In genomic region chr10:26697163-26697921, GRCh38 we compare ENCODE assay signal across 1 cellular context.
TF ChIP-seq lines count a peak whose summit lies in the region.

A gene with protein sequence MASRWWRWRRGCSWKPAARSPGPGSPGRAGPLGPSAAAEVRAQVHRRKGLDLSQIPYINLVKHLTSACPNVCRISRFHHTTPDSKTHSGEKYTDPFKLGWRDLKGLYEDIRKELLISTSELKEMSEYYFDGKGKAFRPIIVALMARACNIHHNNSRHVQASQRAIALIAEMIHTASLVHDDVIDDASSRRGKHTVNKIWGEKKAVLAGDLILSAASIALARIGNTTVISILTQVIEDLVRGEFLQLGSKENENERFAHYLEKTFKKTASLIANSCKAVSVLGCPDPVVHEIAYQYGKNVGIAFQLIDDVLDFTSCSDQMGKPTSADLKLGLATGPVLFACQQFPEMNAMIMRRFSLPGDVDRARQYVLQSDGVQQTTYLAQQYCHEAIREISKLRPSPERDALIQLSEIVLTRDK (plus strand): TSS chr10:26697701. CDS start chr10:26697712, 11 bp downstream.

TF ChIP-seq in K562, 482 proteins besides CTCF, POLR2A, EP300 and RAD21 (continued from another document and continues in another):
- TF ChIP-seq E2F6 (IDR thresholded peaks at IDR 0.05; ENCODE audit: borderline replicate concordance in 1 of 2, extremely low read depth in 1 of 2, insufficient read depth in 1 of 2, insufficient read length in 1 of 2, low read depth in 1 of 2, low read length in 1 of 2, poor library complexity in 1 of 2, severe bottlenecking in 1 of 2) (peak in 1 of 2 experiments; percentile 80), KDM4B (IDR thresholded peaks at IDR 0.05; ENCODE audit: borderline replicate concordance in 2 of 2, low read depth in 1 of 2) (peak in 1 of 2 experiments; percentile 93; a peak in 2 of 4 replicates), SIN3B (IDR thresholded peaks at IDR 0.05; ENCODE audit: low read depth) (peak; percentile 81), MECOM (CRISPR knock-in tag; IDR thresholded peaks at IDR 0.05) (no peak), ATF7 (IDR thresholded peaks at IDR 0.05) (peak; percentile 46), SNRNP70 (optimal IDR thresholded peaks at IDR 0.05; ENCODE audit: low read depth, low read length) (no peak), CTCFL (IDR thresholded peaks at IDR 0.05; ENCODE audit: borderline replicate concordance, insufficient read depth, low read depth, low read length, poor library complexity, severe bottlenecking) (peak; percentile 0), SUPT5H (IDR thresholded peaks at IDR 0.05) (peak; percentile 87), PHF20 (IDR thresholded peaks at IDR 0.05; ENCODE audit: partially characterized antibody) (peak; percentile 97), ZNF830 (CRISPR knock-in tag; IDR thresholded peaks at IDR 0.05) (no peak), ELF2 (CRISPR knock-in tag; IDR thresholded peaks at IDR 0.05) (peak; percentile 86), NR4A1 (CRISPR knock-in tag; IDR thresholded peaks at IDR 0.05) (0 out of 2 replicates have a peak, but pooled peaks have one; percentile 67), NR4A1 (tag; IDR thresholded peaks at IDR 0.05) (no peak), GMEB1 (CRISPR knock-in tag; IDR thresholded peaks at IDR 0.05) (peak; percentile 6; the same call in 1 of the 2 replicates), NCOA4 (IDR thresholded peaks at IDR 0.05; ENCODE audit: partially characterized antibody) (no peak), MAZ (CRISPR knock-in tag; conservative IDR thresholded peaks at IDR 0.05 in 1 of 2, IDR thresholded peaks at IDR 0.05 in 1 of 2) (peak; percentile 34 to 43; a peak in 1 of 4 replicates), SNIP1 (IDR thresholded peaks at IDR 0.05; ENCODE audit: low read depth) (no peak), SOX6 (IDR thresholded peaks at IDR 0.05) (0 out of 2 replicates have a peak, but pooled peaks have one; percentile 20), ZNF184 (CRISPR knock-in tag; IDR thresholded peaks at IDR 0.05) (no peak), DPF2 (IDR thresholded peaks at IDR 0.05) (0 out of 2 replicates have a peak, but pooled peaks have one; percentile 41), NR2C1 (IDR thresholded peaks at IDR 0.05) (peak; percentile 98), NR2C1 (tag; IDR thresholded peaks at IDR 0.05) (peak; percentile 98), FOXM1 (IDR thresholded peaks at IDR 0.05; ENCODE audit: low read depth) (no peak), FOXM1 (CRISPR knock-in tag; IDR thresholded peaks at IDR 0.05; ENCODE audit: low read depth) (0 out of 2 replicates have a peak, but pooled peaks have one; percentile 1), WHSC1 (IDR thresholded peaks at IDR 0.05; ENCODE audit: low read length) (no peak), THAP12 (CRISPR knock-in tag; IDR thresholded peaks at IDR 0.05) (peak; percentile 14; the same call in 1 of the 2 replicates), NONO (IDR thresholded peaks at IDR 0.05; ENCODE audit: low read depth in 2 of 2, low read length in 1 of 2) (peak; percentile 71 to 86; a peak in 2 of 4 replicates), FOXJ3 (CRISPR knock-in tag; IDR thresholded peaks at IDR 0.05) (no peak), SREBF1 (IDR thresholded peaks at IDR 0.05; ENCODE audit: borderline replicate concordance, low read depth, low read length) (no peak), RBBP5 (IDR thresholded peaks at IDR 0.05; ENCODE audit: borderline replicate concordance, insufficient read depth, low read length, poor library complexity, severe bottlenecking) (peak; percentile 98)
- TF ChIP-seq, protein P1, sequence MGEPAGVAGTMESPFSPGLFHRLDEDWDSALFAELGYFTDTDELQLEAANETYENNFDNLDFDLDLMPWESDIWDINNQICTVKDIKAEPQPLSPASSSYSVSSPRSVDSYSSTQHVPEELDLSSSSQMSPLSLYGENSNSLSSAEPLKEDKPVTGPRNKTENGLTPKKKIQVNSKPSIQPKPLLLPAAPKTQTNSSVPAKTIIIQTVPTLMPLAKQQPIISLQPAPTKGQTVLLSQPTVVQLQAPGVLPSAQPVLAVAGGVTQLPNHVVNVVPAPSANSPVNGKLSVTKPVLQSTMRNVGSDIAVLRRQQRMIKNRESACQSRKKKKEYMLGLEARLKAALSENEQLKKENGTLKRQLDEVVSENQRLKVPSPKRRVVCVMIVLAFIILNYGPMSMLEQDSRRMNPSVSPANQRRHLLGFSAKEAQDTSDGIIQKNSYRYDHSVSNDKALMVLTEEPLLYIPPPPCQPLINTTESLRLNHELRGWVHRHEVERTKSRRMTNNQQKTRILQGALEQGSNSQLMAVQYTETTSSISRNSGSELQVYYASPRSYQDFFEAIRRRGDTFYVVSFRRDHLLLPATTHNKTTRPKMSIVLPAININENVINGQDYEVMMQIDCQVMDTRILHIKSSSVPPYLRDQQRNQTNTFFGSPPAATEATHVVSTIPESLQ (CRISPR knock-in tag; IDR thresholded peaks at IDR 0.05) = 0 out of 2 replicates have a peak, but pooled peaks have one; percentile 37
- TF ChIP-seq, protein P2, sequence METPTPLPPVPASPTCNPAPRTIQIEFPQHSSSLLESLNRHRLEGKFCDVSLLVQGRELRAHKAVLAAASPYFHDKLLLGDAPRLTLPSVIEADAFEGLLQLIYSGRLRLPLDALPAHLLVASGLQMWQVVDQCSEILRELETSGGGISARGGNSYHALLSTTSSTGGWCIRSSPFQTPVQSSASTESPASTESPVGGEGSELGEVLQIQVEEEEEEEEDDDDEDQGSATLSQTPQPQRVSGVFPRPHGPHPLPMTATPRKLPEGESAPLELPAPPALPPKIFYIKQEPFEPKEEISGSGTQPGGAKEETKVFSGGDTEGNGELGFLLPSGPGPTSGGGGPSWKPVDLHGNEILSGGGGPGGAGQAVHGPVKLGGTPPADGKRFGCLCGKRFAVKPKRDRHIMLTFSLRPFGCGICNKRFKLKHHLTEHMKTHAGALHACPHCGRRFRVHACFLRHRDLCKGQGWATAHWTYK (CRISPR knock-in tag; IDR thresholded peaks at IDR 0.05) = peak; percentile 55; the same call in 1 of the 2 replicates
- TF ChIP-seq, protein P3, sequence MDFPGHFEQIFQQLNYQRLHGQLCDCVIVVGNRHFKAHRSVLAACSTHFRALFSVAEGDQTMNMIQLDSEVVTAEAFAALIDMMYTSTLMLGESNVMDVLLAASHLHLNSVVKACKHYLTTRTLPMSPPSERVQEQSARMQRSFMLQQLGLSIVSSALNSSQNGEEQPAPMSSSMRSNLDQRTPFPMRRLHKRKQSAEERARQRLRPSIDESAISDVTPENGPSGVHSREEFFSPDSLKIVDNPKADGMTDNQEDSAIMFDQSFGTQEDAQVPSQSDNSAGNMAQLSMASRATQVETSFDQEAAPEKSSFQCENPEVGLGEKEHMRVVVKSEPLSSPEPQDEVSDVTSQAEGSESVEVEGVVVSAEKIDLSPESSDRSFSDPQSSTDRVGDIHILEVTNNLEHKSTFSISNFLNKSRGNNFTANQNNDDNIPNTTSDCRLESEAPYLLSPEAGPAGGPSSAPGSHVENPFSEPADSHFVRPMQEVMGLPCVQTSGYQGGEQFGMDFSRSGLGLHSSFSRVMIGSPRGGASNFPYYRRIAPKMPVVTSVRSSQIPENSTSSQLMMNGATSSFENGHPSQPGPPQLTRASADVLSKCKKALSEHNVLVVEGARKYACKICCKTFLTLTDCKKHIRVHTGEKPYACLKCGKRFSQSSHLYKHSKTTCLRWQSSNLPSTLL (IDR thresholded peaks at IDR 0.05) = no peak
- TF ChIP-seq, protein P4, sequence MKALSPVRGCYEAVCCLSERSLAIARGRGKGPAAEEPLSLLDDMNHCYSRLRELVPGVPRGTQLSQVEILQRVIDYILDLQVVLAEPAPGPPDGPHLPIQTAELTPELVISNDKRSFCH (CRISPR knock-in tag; IDR thresholded peaks at IDR 0.05) = no peak
- TF ChIP-seq, protein P4 (tag; IDR thresholded peaks at IDR 0.05) = peak; percentile 52; the same call in 1 of the 2 replicates
